ENCODE assay signal across 8 cellular contexts in genomic region chr15:41659855-41660234, GRCh38. TPM values are rescaled to one million over a fixed set of nuclear protein-coding genes. Genes with fewer than 3 reads are reported as not detected.
DNase-seq lines count a peak whose midpoint lies in the region; ATAC-seq, FAIRE-seq and TF ChIP-seq lines count a peak whose summit lies in the region.

No MANE protein-coding gene starts in this region.

- TF ChIP-seq EP300 in K562 (IDR thresholded peaks at IDR 0.05; ENCODE audit: low read length) = no peak

- H3K4me1 ChIP-seq in K562 (replicated peaks in 1 of 2; ENCODE audit: control insufficient read depth in 2 of 2, insufficient read depth in 2 of 2, low read length in 2 of 2) (peaks cover 15 to 26% of the 10 kb centered on the region in 2 experiments), right lobe of liver (peaks cover 0 to 6% (median 0%) of the 10 kb centered on the region in 4 donors), thyroid gland (peaks cover 15 to 25% of the 10 kb centered on the region in 2 donors)

- H3K4me3 Mint-ChIP-seq in activated naive CD4-positive, alpha-beta T cell treated with anti-CD3 and anti-CD28 coated beads, Interleukin-2, amount 10 ng/mL, durations not matched to agents 7 days and 5 days = peak overlapping the region; percentile 82

- H3K4me3 ChIP-seq in K562 (peak overlapping the region; percentile 51; the same call in 1 of the 2 replicates), right lobe of liver (peak overlapping the region; percentile 38 to 54 (median 53)), thyroid gland (replicated peaks in 1 of 3) (peak overlapping the region in 1 of 3 donors; percentile 49)

- peak overlapping the region; percentile 98; the same call in 1 of the 2 replicates for H3K4me2 ChIP-seq in K562 (ENCODE audit: insufficient read depth, low read length)

- peaks cover 9% of the 10 kb centered on the region for H3K9me3 Mint-ChIP-seq in activated naive CD4-positive, alpha-beta T cell treated with anti-CD3 and anti-CD28 coated beads, Interleukin-2, amount 10 ng/mL, durations not matched to agents 7 days and 5 days

- H3K36me3 ChIP-seq in K562 (ENCODE audit: control insufficient read depth, insufficient read depth, low read length) = no peaks in the 10 kb centered on the region
- no peaks in the 10 kb centered on the region for H3K36me3 ChIP-seq in right lobe of liver
- no peaks in the 10 kb centered on the region for H3K36me3 ChIP-seq in thyroid gland

- peak overlapping the region; percentile 95 for H3K27ac ChIP-seq in K562 (ENCODE audit: extremely low read depth, low read depth, low read length)
- peak overlapping the region; percentile 39 to 61 (median 53) for H3K27ac ChIP-seq in right lobe of liver
- H3K27ac ChIP-seq in thyroid gland = peak overlapping the region in 2 of 3 donors; percentile 49 to 87

- FAIRE-seq in K562 (lab: Jason Lieb, UNC) = no peak

- 65% methylated on average over 20 of the region's 21 CpGs for WGBS in K562 (ENCODE audit: insufficient coverage, low coverage, missing lambda C conversion rate)
- WGBS in right lobe of liver (ENCODE audit: insufficient coverage, low coverage, low lambda C conversion rate, missing lambda C conversion rate) = 24% methylated on average over 15 of the region's 21 CpGs
- WGBS in thyroid gland, 2 donors = 11 to 12% methylated on average over 18 to 21 of the region's 21 CpGs

- ATAC-seq in K562 (no peak), right lobe of liver (peak; percentile 6 to 20 (median 12))

- no peaks in the 10 kb centered on the region for H3K9me1 ChIP-seq in K562 (ENCODE audit: control insufficient read depth, insufficient read depth, low read length)

- H3K4me1 Mint-ChIP-seq in activated naive CD4-positive, alpha-beta T cell treated with anti-CD3 and anti-CD28 coated beads, Interleukin-2, amount 10 ng/mL, durations not matched to agents 7 days and 5 days = peaks cover 40% of the 10 kb centered on the region

- no peak for DNase-seq in activated naive CD4-positive, alpha-beta T cell treated with anti-CD3 and anti-CD28 coated beads, Interleukin-2, amount 10 ng/mL, durations not matched to agents 7 days and 5 days
- no peak for DNase-seq in activated naive CD4-positive, alpha-beta T cell (lab: John Stamatoyannopoulos, UW)
- peak in 1 of 4 experiments; percentile 9 for DNase-seq in K562 (ENCODE audit: extremely low read depth in 1 of 4, low spot score in 3 of 4)
- no peak for DNase-seq in right lobe of liver
- no peak for DNase-seq in thyroid gland
- no peak for DNase-seq in NCI-H1048 (lab: John Stamatoyannopoulos, UW)
- DNase-seq in HuH-7.5 (ENCODE audit: low spot score) = no peak
- DNase-seq in GF-D8 (lab: John Stamatoyannopoulos, UW) = no peak

- peaks cover 56% of the 10 kb centered on the region for H3K27me3 Mint-ChIP-seq in activated naive CD4-positive, alpha-beta T cell treated with anti-CD3 and anti-CD28 coated beads, Interleukin-2, amount 10 ng/mL, durations not matched to agents 7 days and 5 days

- H3K9me3 ChIP-seq in K562 (replicated peaks; ENCODE audit: control insufficient read depth, insufficient read depth, low read depth, low read length) = no peaks in the 10 kb centered on the region; the same call in 1 of the 2 replicates
- no peaks in the 10 kb centered on the region for H3K9me3 ChIP-seq in right lobe of liver
- no peaks in the 10 kb centered on the region for H3K9me3 ChIP-seq in thyroid gland

- BruUV-seq in K562 (replicated peaks; lab: Mats Ljungman, UMichigan) = TSS peak; percentile 52

- TF ChIP-seq RAD21 in K562 (CRISPR knock-in tag; conservative IDR thresholded peaks at IDR 0.05 in 1 of 2, IDR thresholded peaks at IDR 0.05 in 1 of 2) = no peak

- H4K20me1 ChIP-seq in K562 (replicated peaks; ENCODE audit: control insufficient read depth, insufficient read depth, low read length) = no peaks in the 10 kb centered on the region; the same call in none of the 2 replicates

- H3K79me2 ChIP-seq in K562 (ENCODE audit: control insufficient read depth, insufficient read depth, low read length) = peaks cover 43% of the 10 kb centered on the region

- CTCF ChIA-PET in activated naive CD4-positive, alpha-beta T cell treated with anti-CD3 and anti-CD28 coated beads, Interleukin-2, amount 10 ng/mL, durations not matched to agents 7 days and 5 days (lab: Charles Lee) = interaction anchor here (1.1 to 3.2 kb wide), 4 partner anchors 10 to 59 kb away, joined by 3 to 10 read pairs (median 6); no protein-coding TSS in a partner anchor
- CTCF ChIA-PET in K562 (lab: Yijun Ruan, JAX; ENCODE audit: low intra/inter-chr PET ratio) = no interaction called here

- H3K36me3 Mint-ChIP-seq in activated naive CD4-positive, alpha-beta T cell treated with anti-CD3 and anti-CD28 coated beads, Interleukin-2, amount 10 ng/mL, durations not matched to agents 7 days and 5 days = peaks cover 12% of the 10 kb centered on the region

- in situ Hi-C loops in K562 (cut with MboI) = no loop called here

- intact Hi-C loops in K562 (cut with micrococcal nuclease) = loop anchor here (2.0 to 10.0 kb wide), 3 partner anchors 58 to 195 kb away; no protein-coding TSS in a partner anchor
- intact Hi-C loops in right lobe of liver (cut with DNase I) = no loop called here
- intact Hi-C loops in thyroid gland (cut with DNase I) = no loop called here

- H3K27me3 ChIP-seq in K562 (ENCODE audit: control insufficient read depth in 2 of 2, insufficient read depth in 2 of 2, low read length in 2 of 2) (no peaks in the 10 kb centered on the region), right lobe of liver (no peaks in the 10 kb centered on the region), thyroid gland (no peaks in the 10 kb centered on the region)

- peak overlapping the region; percentile 93 for H3K27ac Mint-ChIP-seq in activated naive CD4-positive, alpha-beta T cell treated with anti-CD3 and anti-CD28 coated beads, Interleukin-2, amount 10 ng/mL, durations not matched to agents 7 days and 5 days

- POLR2A ChIA-PET in K562 (lab: Yijun Ruan, JAX) = interaction anchor here (0.7 to 4.4 kb wide), 10 partner anchors 10 to 175 kb away, joined by 3 to 30 read pairs (median 4); no protein-coding TSS in a partner anchor

- H3K9ac ChIP-seq in K562 (ENCODE audit: insufficient read depth in 1 of 2, low read depth in 2 of 2, low read length in 2 of 2) = peak overlapping the region; percentile 91 to 92

- TF ChIP-seq CTCF in K562 (IDR thresholded peaks at IDR 0.05 in 2 of 3, conservative IDR thresholded peaks at IDR 0.05 in 1 of 3; ENCODE audit: insufficient read depth in 2 of 3, low read depth in 1 of 3, low read length in 3 of 3) (no peak), right lobe of liver (IDR thresholded peaks at IDR 0.05) (no peak), thyroid gland (IDR thresholded peaks at IDR 0.05) (no peak)

- TF ChIP-seq POLR2A in K562 (conservative IDR thresholded peaks at IDR 0.05) (no peak), right lobe of liver (IDR thresholded peaks at IDR 0.05) (no peak), thyroid gland (IDR thresholded peaks at IDR 0.05) (no peak)

- H2AFZ ChIP-seq in K562 (ENCODE audit: low read depth, low read length) = peak overlapping the region; percentile 96

TF ChIP-seq in K562, 482 proteins besides CTCF, POLR2A, EP300 and RAD21 (continues in another document):
- peak; percentile 33; the same call in 1 of the 2 replicates for TF ChIP-seq TAF7 (tag; IDR thresholded peaks at IDR 0.05)
- TF ChIP-seq BCOR (IDR thresholded peaks at IDR 0.05) = no peak
- no peak for TF ChIP-seq MAFK (IDR thresholded peaks at IDR 0.05; ENCODE audit: low read length)
- TF ChIP-seq ZNF778 (CRISPR knock-in tag; IDR thresholded peaks at IDR 0.05) = no peak
- TF ChIP-seq DMBX1 (CRISPR knock-in tag; IDR thresholded peaks at IDR 0.05; ENCODE audit: borderline replicate concordance) = peak; percentile 32; the same call in 1 of the 2 replicates
- 0 out of 2 replicates have a peak, but pooled peaks have one; percentile 23 for TF ChIP-seq BRD4 (IDR thresholded peaks at IDR 0.05)
- TF ChIP-seq MECOM (CRISPR knock-in tag; IDR thresholded peaks at IDR 0.05) = peak; percentile 49; the same call in 1 of the 2 replicates
- peak; percentile 25; the same call in 1 of the 2 replicates for TF ChIP-seq NFRKB (IDR thresholded peaks at IDR 0.05; ENCODE audit: low read depth)
- TF ChIP-seq STAG1 (CRISPR knock-in tag; IDR thresholded peaks at IDR 0.05; ENCODE audit: borderline replicate concordance) = 0 out of 2 replicates have a peak, but pooled peaks have one; percentile 27
- peak; percentile 55; the same call in 1 of the 2 replicates for TF ChIP-seq MIER1 (IDR thresholded peaks at IDR 0.05; ENCODE audit: low read depth)
- TF ChIP-seq EHMT2 (IDR thresholded peaks at IDR 0.05) = peak; percentile 54; the same call in 1 of the 2 replicates

RNA-seq across cellular contexts. Expression of gene MGA, which starts 0.4 kb away (rescaled TPM):
- 68.6 and 206 TPM in 2 replicates for total RNA-seq in K562 (2011; cell fraction: chromatin; rRNA removed; ENCODE audit: low replicate concordance)
- total RNA-seq in K562 (2011; cell fraction: nucleolus; rRNA removed) = 29.5 and 38.4 TPM in 2 replicates
- 68.1 and 97.3 TPM in 2 replicates for total RNA-seq in K562 (2011; cell fraction: nucleoplasm; rRNA removed)
- 23.0 and 23.9 TPM in 2 replicates for total RNA-seq in K562 (2014; rRNA removed)
- total RNA-seq in K562 (2014; rRNA removed; fragmentation: Illumina TruSeq; extraction: Trizol) = 56.1 and 59.4 TPM in 2 replicates
- total RNA-seq in K562 (2015; rRNA removed; fragmentation: Illumina TruSeq; extraction: Trizol) = 44.8 and 47.5 TPM in 2 replicates
- total RNA-seq in K562 (2021) = 43.3 and 45.3 TPM in 2 replicates
- 15.1 and 18.2 TPM in 2 replicates for polyA plus RNA-seq in K562 (2011; rRNA removed)
- 7.3 and 9.3 TPM in 2 replicates for polyA plus RNA-seq in K562 (2011; cell fraction: cytosol; rRNA removed)
- 18.7 and 21.6 TPM in 2 replicates for polyA plus RNA-seq in K562 (2011; cell fraction: nucleus; rRNA removed)
- 10.1 and 11.9 TPM in 2 replicates for polyA plus RNA-seq in K562 (2012)
- polyA plus RNA-seq in K562 (2014; fragmentation: Illumina TruSeq; extraction: Trizol) = 15.4 and 21.1 TPM in 2 replicates
- polyA plus RNA-seq in K562 (2014; fragmentation: Nextera tagmentation; extraction: Ambion mirVana) = 1 to 10 TPM; 4.7 to 4.8 TPM
- polyA plus RNA-seq in K562 (2014; rRNA removed) = 8.9 and 9.7 TPM in 2 replicates
- polyA minus RNA-seq in K562 (2011; rRNA and poly(A)+ RNA removed) = 132 and 175 TPM in 2 replicates
- 41.2 and 42.2 TPM in 2 replicates for polyA minus RNA-seq in K562 (2011; cell fraction: cytosol; rRNA and poly(A)+ RNA removed)
- polyA minus RNA-seq in K562 (2011; cell fraction: nucleus; rRNA and poly(A)+ RNA removed) = 26.8 and 59.2 TPM in 2 replicates
- 10 to 100 TPM; 10.9 to 17.2 (median 12.1) TPM for total RNA-seq in right lobe of liver
- 100 to 1,000 TPM in 1 of 4 donors, 10 to 100 TPM in 3; 53.1 to 107 (median 67.6) TPM for total RNA-seq in thyroid gland
